Comparison of ENCODE assay signal across 14 cellular contexts in genomic region chr10:620971-621370, GRCh38.
DNase-seq lines count a peak whose midpoint lies in the region; ATAC-seq and TF ChIP-seq lines count a peak whose summit lies in the region.
"Had no signal": no experiment of that assay in that cellular context is flagged by ENCODE, and none has a peak within 500 bp of the region (broad histone marks: within the 10 kb centered on the region; RNA-seq: fewer than 3 reads in every experiment).

No MANE protein-coding gene starts in this region.

- no peak overlapping the region for H3K27ac Mint-ChIP-seq in GM23338
- H3K27ac Mint-ChIP-seq in CD4-positive, alpha-beta T cell: no peak overlapping the region

- no peak overlapping the region for H2AFZ ChIP-seq in GM23338

- no peaks in the 10 kb centered on the region for H3K36me3 ChIP-seq in BLaER1 treated with 17β-estradiol and CSF1 and Interleukin-3, amounts not matched to agents 10 nM and 100 nM
- H3K36me3 ChIP-seq in GM23338 (ENCODE audit: insufficient read depth): no peaks in the 10 kb centered on the region

- H3K27ac ChIP-seq in BLaER1 treated with 17β-estradiol and CSF1 and Interleukin-3, amounts not matched to agents 10 nM and 100 nM: no peak overlapping the region
- H3K27ac ChIP-seq in angular gyrus (ENCODE audit: low read depth, low read length): peak overlapping the region; percentile 90
- H3K27ac ChIP-seq in layer of hippocampus (ENCODE audit: low read depth, low read length): peak overlapping the region; percentile 84
- no peak overlapping the region for H3K27ac ChIP-seq in GM23338 (ENCODE audit: low read depth)
- no peak overlapping the region for H3K27ac ChIP-seq in CD4-positive, alpha-beta T cell (ENCODE audit: low read depth, low read length)

- no peak for TF ChIP-seq CTCF in GM23338 (conservative IDR thresholded peaks at IDR 0.05; ENCODE audit: low read depth in 2 of 2)
- TF ChIP-seq CTCF in CD4-positive, alpha-beta T cell (IDR thresholded peaks at IDR 0.05): no peak

- CTCF ChIA-PET in CD4-positive, alpha-beta T cell (lab: Charles Lee): no interaction called here

- peaks cover 42% of the 10 kb centered on the region for H3K4me1 Mint-ChIP-seq in GM23338
- H3K4me1 Mint-ChIP-seq in CD4-positive, alpha-beta T cell (ENCODE audit: low read depth): peaks cover 5% of the 10 kb centered on the region

- no peak overlapping the region for H3K4me3 ChIP-seq in BLaER1 treated with 17β-estradiol and CSF1 and Interleukin-3, amounts not matched to agents 10 nM and 100 nM
- no peak overlapping the region for H3K4me3 ChIP-seq in GM23338

- H3K9me2 ChIP-seq in GM23338 (ENCODE audit: insufficient read depth): no peaks in the 10 kb centered on the region

- H4K20me1 ChIP-seq in BLaER1 treated with 17β-estradiol and CSF1 and Interleukin-3, amounts not matched to agents 10 nM and 100 nM: peaks cover 59 to 98% (median 95%) of the 10 kb centered on the region in 11 experiments; a peak in 21 of 22 replicates
- no peaks in the 10 kb centered on the region for H4K20me1 ChIP-seq in GM23338 (replicated peaks; ENCODE audit: insufficient read depth)

- peaks cover 15% of the 10 kb centered on the region for H3K27me3 Mint-ChIP-seq in GM23338 (ENCODE audit: insufficient read depth, low read depth, poor library complexity)
- peaks cover 46% of the 10 kb centered on the region for H3K27me3 Mint-ChIP-seq in CD4-positive, alpha-beta T cell

- peaks cover 37 to 64% (median 49%) of the 10 kb centered on the region in 10 experiments for H3K4me1 ChIP-seq in BLaER1 treated with 17β-estradiol and CSF1 and Interleukin-3, amounts not matched to agents 10 nM and 100 nM
- H3K4me1 ChIP-seq in GM23338 (ENCODE audit: insufficient read depth): peaks cover 12% of the 10 kb centered on the region

- no peaks in the 10 kb centered on the region for H3K36me3 Mint-ChIP-seq in GM23338 (ENCODE audit: low read depth)
- H3K36me3 Mint-ChIP-seq in CD4-positive, alpha-beta T cell (ENCODE audit: low read depth): no peaks in the 10 kb centered on the region

- H3K79me2 ChIP-seq in GM23338 (replicated peaks; ENCODE audit: insufficient read depth): peaks cover 22% of the 10 kb centered on the region

- H3K4me3 Mint-ChIP-seq in GM23338: no peak overlapping the region
- no peak overlapping the region for H3K4me3 Mint-ChIP-seq in CD4-positive, alpha-beta T cell

- H3K9ac ChIP-seq in BLaER1 treated with 17β-estradiol and CSF1 and Interleukin-3, amounts not matched to agents 10 nM and 100 nM: no peak overlapping the region

- no peak for ATAC-seq in GM23338
- no peak for ATAC-seq in CD4-positive, alpha-beta T cell (ENCODE audit: poor library complexity)
- ATAC-seq: Panc1 had no signal

- POLR2A ChIA-PET in CD4-positive, alpha-beta T cell (lab: Charles Lee): no interaction called here

- peaks cover 3% of the 10 kb centered on the region; the same call in 1 of the 2 replicates for H3F3A ChIP-seq in GM23338 (replicated peaks; ENCODE audit: low read depth)

- H3K4me2 ChIP-seq in BLaER1 treated with 17β-estradiol and CSF1 and Interleukin-3, amounts not matched to agents 10 nM and 100 nM: peak overlapping the region; percentile 58 to 83 (median 76); a peak in 21 of 22 replicates
- no peak overlapping the region for H3K4me2 ChIP-seq in GM23338

- H3K9me3 ChIP-seq in BLaER1 treated with 17β-estradiol and CSF1 and Interleukin-3, amounts not matched to agents 10 nM and 100 nM (replicated peaks in 1 of 11): no peaks in the 10 kb centered on the region
- H3K9me3 ChIP-seq in CD4-positive, alpha-beta T cell (ENCODE audit: control insufficient read depth, low read length): no peaks in the 10 kb centered on the region

- peaks cover 6 to 97% (median 25%) of the 10 kb centered on the region in 11 experiments; a peak in 17 of 22 replicates for H3K27me3 ChIP-seq in BLaER1 treated with 17β-estradiol and CSF1 and Interleukin-3, amounts not matched to agents 10 nM and 100 nM
- no peaks in the 10 kb centered on the region for H3K27me3 ChIP-seq in layer of hippocampus (ENCODE audit: control insufficient read depth, insufficient read depth, low read length)
- no peaks in the 10 kb centered on the region for H3K27me3 ChIP-seq in GM23338 (ENCODE audit: insufficient read depth)
- H3K27me3 ChIP-seq in CD4-positive, alpha-beta T cell (ENCODE audit: control insufficient read depth, insufficient read depth, low read length): no peaks in the 10 kb centered on the region

- no peaks in the 10 kb centered on the region for H3K9me3 Mint-ChIP-seq in GM23338
- H3K9me3 Mint-ChIP-seq in CD4-positive, alpha-beta T cell: no peaks in the 10 kb centered on the region

- DNase-seq in posterior vena cava (ENCODE audit: low spot score) (peak; percentile 55), GM23338 (ENCODE audit: low spot score) (no peak), epidermal melanocyte (ENCODE audit: insufficient read length, low spot score) (no peak)
- no peak for DNase-seq in CD4-positive, alpha-beta T cell
- no peak for DNase-seq in effector CD8-positive, alpha-beta T cell (lab: John Stamatoyannopoulos, UW)
- DNase-seq: NCI-H1092, NCI-H1694, NCI-H345, NCI-H69, Right ventricle myocardium superior had no signal

- intact Hi-C loops in posterior vena cava (cut with DNase I): no loop called here
- intact Hi-C loops in CD4-positive, alpha-beta T cell (cut with DNase I, micrococcal nuclease): no loop called here

TF ChIP-seq in GM23338, 12 proteins besides CTCF, POLR2A, EP300 and RAD21 (continues in another document):
- TF ChIP-seq CREB1 (CRISPR knock-in tag; IDR thresholded peaks at IDR 0.05; ENCODE audit: low read depth) (no peak), ZNF331 (CRISPR knock-in tag; IDR thresholded peaks at IDR 0.05; ENCODE audit: low read depth) (no peak), JUNB (IDR thresholded peaks at IDR 0.05; ENCODE audit: unreplicated experiment) (no peak), ZNF114 (CRISPR knock-in tag; IDR thresholded peaks at IDR 0.05) (no peak), STAT1 (IDR thresholded peaks at IDR 0.05; ENCODE audit: unreplicated experiment) (no peak), EZH2 (IDR thresholded peaks at IDR 0.05; ENCODE audit: low read depth, unreplicated experiment) (no peak), ETS1 (IDR thresholded peaks at IDR 0.05) (no peak), NANOG (IDR thresholded peaks at IDR 0.05; ENCODE audit: borderline replicate concordance) (no peak)

Comparison
In these comparisons a context has a peak if more than half of its experiments do, and no peak if none do; other contexts are left out.
1. H3K27ac ChIP-seq: peak in angular gyrus (single experiment) and layer of hippocampus (single experiment); none in BLaER1 treated with 17β-estradiol and CSF1 and Interleukin-3, amounts not matched to agents 10 nM and 100 nM (0 of 11), GM23338 (single experiment) and CD4-positive, alpha-beta T cell (single experiment).